Comparison of ENCODE assay signal across 2 cellular contexts in the genomic region with DNA sequence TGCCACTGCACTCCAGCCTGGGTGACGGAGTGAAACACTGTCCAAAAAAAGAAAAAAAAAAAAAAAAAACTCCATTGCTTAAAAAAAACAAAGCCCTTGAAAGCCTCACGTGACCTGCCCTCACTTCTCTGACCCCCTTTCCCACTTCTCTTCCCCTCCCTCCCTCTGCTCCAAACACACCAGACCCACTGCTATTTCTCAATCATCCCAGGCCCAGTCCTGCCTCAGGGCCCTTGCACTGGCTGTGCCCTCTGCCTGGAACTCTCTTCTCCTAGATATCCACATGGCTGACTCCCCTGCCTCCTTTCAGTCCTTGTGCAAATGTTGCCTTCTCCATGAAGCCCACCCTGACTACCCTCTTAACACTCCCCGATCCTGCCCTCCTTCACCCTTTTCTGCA.
TF ChIP-seq lines count a peak whose summit lies in the region.

No MANE protein-coding gene starts in this region.

TF ChIP-seq in HEK293, 187 proteins besides CTCF, POLR2A, EP300 and RAD21:
- peak; percentile 98 for TF ChIP-seq ZNF623 (tag by site-specific recombination; IDR thresholded peaks at IDR 0.05)
- TF ChIP-seq ZNF394 (tag by site-specific recombination; IDR thresholded peaks at IDR 0.05; ENCODE audit: borderline replicate concordance), result no peak

TF ChIP-seq in H1, 55 proteins besides CTCF, POLR2A, EP300 and RAD21:
- TF ChIP-seq NANOG (IDR thresholded peaks at IDR 0.05; ENCODE audit: insufficient read depth, low read depth, low read length, poor library complexity, severe bottlenecking) (no peak), KDM1A (IDR thresholded peaks at IDR 0.05; ENCODE audit: borderline replicate concordance, low read length) (peak; percentile 75)
TF ChIP-seq in H1: peak in this region for 1.
